In the genomic region with DNA sequence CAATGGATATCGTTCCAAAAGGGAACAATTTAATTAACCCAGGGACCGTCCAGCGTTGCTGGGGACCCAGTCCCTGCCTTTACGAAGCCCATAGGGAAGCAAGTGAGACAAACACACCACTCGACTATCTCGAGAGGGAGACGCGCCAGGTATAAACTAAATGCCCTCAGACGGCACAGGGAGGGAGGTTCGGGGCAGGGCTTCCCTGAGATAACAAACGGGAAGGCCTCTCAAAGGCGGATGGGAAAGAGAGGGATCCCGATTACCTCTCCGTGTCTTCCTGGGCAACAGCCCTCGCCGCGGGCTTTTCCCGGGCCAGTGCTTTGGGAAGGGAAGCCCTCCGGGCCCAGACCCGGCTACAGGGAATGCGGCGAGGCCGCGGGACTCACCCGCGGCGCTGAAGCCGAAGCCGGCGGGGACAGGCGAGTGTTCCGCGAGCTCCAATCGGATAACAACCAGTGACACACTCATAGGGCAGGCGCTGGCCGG, we compare ENCODE assay signal across 8 cellular contexts. TPM values are rescaled to one million over a fixed set of nuclear protein-coding genes. Genes with fewer than 3 reads are reported as not detected.
DNase-seq lines count a peak whose midpoint lies in the region; ATAC-seq and TF ChIP-seq lines count a peak whose summit lies in the region.

No MANE protein-coding gene starts in this region.

- TF ChIP-seq RAD21 in HCT116 (IDR thresholded peaks at IDR 0.05; ENCODE audit: low read depth) = no peak

- intact Hi-C loops in HCT116 (cut with micrococcal nuclease) = no loop called here
- intact Hi-C loops in PC-3 (cut with micrococcal nuclease) = no loop called here

- peak overlapping the region; percentile 69 to 95 (median 95) for H3K27ac Mint-ChIP-seq in nephron

- no peak for TF ChIP-seq POLR2A in HCT116 (IDR thresholded peaks at IDR 0.05; ENCODE audit: borderline replicate concordance, extremely low read depth, insufficient read depth, insufficient read length)

- no peaks in the 10 kb centered on the region for H3K27me3 ChIP-seq in HCT116 (ENCODE audit: insufficient read depth, low read length)
- no peaks in the 10 kb centered on the region for H3K27me3 ChIP-seq in PC-3 (ENCODE audit: low read length)
- no peaks in the 10 kb centered on the region for H3K27me3 ChIP-seq in endocrine pancreas (ENCODE audit: control insufficient read depth, insufficient read depth, low read length)

- H3K4me1 ChIP-seq in HCT116 (ENCODE audit: control insufficient read depth in 1 of 2, insufficient read depth in 2 of 2, low read length in 2 of 2) (peaks cover 0 to 19% of the 10 kb centered on the region in 2 experiments), PC-3 (ENCODE audit: insufficient read depth, low read length) (peaks cover 16% of the 10 kb centered on the region), endocrine pancreas (ENCODE audit: control insufficient read depth, insufficient read depth, low read length) (peaks cover 6% of the 10 kb centered on the region)

- H3K36me3 Mint-ChIP-seq in nephron (ENCODE audit: low read depth) = peaks cover 20% of the 10 kb centered on the region

- H4K20me1 ChIP-seq in HCT116 (ENCODE audit: insufficient read depth) (no peaks in the 10 kb centered on the region), PC-3 (ENCODE audit: low read length) (no peaks in the 10 kb centered on the region)

- H3K27ac ChIP-seq in HCT116 (ENCODE audit: low read depth, low read length) (peak overlapping the region; percentile 78), PC-3 (ENCODE audit: low read length) (peak overlapping the region; percentile 6; the same call in 1 of the 2 replicates)

- TF ChIP-seq CTCF in GM12864 (IDR thresholded peaks at IDR 0.05; ENCODE audit: low read depth, low read length, missing control alignments) = no peak
- no peak for TF ChIP-seq CTCF in HCT116 (IDR thresholded peaks at IDR 0.05 in 2 of 3, conservative IDR thresholded peaks at IDR 0.05 in 1 of 3; ENCODE audit: borderline replicate concordance in 1 of 3, insufficient read depth in 1 of 3, low read depth in 2 of 3, low read length in 2 of 3)
- no peak for TF ChIP-seq CTCF in PC-3 (conservative IDR thresholded peaks at IDR 0.05; ENCODE audit: low read depth, low read length)
- no peak for TF ChIP-seq CTCF in nephron (IDR thresholded peaks at IDR 0.05; ENCODE audit: unreplicated experiment in 3 of 3)

- H3F3A ChIP-seq in PC-3 (ENCODE audit: low read length, unreplicated experiment) = no peaks in the 10 kb centered on the region

- DNase-seq in GM12864 (ENCODE audit: low read depth) (no peak), HCT116 (ENCODE audit: low read depth, low spot score) (no peak), PC-3 (peak; percentile 13), cortex of kidney (lab: John Stamatoyannopoulos, UW) (no peak), AG08395 (ENCODE audit: low spot score) (no peak), cerebellar nuclear complex (lab: John Stamatoyannopoulos, UW) (no peak)

- peak overlapping the region; percentile 93 to 99 (median 96) for H3K4me3 Mint-ChIP-seq in nephron

- BruUV-seq in HCT116 (replicated peaks; lab: Mats Ljungman, UMichigan) = no TSS peak
- BruUV-seq in PC-3 (replicated peaks; lab: Mats Ljungman, UMichigan) = no TSS peak

- peak overlapping the region; percentile 91 for H3K9ac ChIP-seq in HCT116 (ENCODE audit: low read length)
- peak overlapping the region; percentile 90 for H3K9ac ChIP-seq in PC-3 (ENCODE audit: low read length)
- peak overlapping the region; percentile 89 for H3K9ac ChIP-seq in endocrine pancreas (ENCODE audit: control insufficient read depth, insufficient read depth, low read length)

- no peaks in the 10 kb centered on the region for H3K9me3 ChIP-seq in HCT116 (ENCODE audit: control insufficient read depth in 1 of 2, insufficient read depth in 1 of 2, low read depth in 1 of 2, low read length in 2 of 2)
- no peaks in the 10 kb centered on the region for H3K9me3 ChIP-seq in PC-3 (ENCODE audit: low read length)
- H3K9me3 ChIP-seq in endocrine pancreas (ENCODE audit: control insufficient read depth, low read length) = no peaks in the 10 kb centered on the region

- H3K4me2 ChIP-seq in HCT116 (ENCODE audit: low read length) (peak overlapping the region; percentile 77), PC-3 (ENCODE audit: low read length) (peak overlapping the region; percentile 90)

- H3K4me3 ChIP-seq in GM12864 (ENCODE audit: low read depth, low read length) = peak overlapping the region; percentile 91
- H3K4me3 ChIP-seq in HCT116 (replicated peaks in 1 of 2; ENCODE audit: low read depth in 1 of 2, low read length in 2 of 2) = peak overlapping the region; percentile 90 to 96
- peak overlapping the region; percentile 86 for H3K4me3 ChIP-seq in PC-3 (ENCODE audit: low read length)
- H3K4me3 ChIP-seq in endocrine pancreas (ENCODE audit: control insufficient read depth, insufficient read depth, low read length) = peak overlapping the region; percentile 93

- H3K4me1 Mint-ChIP-seq in nephron = peaks cover 21% of the 10 kb centered on the region

- H3K79me2 ChIP-seq in HCT116 (ENCODE audit: insufficient read depth, low read length) (peaks cover 55% of the 10 kb centered on the region), PC-3 (ENCODE audit: low read length) (peaks cover 51% of the 10 kb centered on the region)

- CTCF ChIA-PET in HCT116 (lab: Charles Lee) = interaction anchor here (0.8 kb wide), 1 partner anchor 128 kb away, joined by 4 read pairs; no protein-coding TSS in a partner anchor
- CTCF ChIA-PET in PC-3 (lab: Charles Lee) = interaction anchor here (0.5 to 1.4 kb wide), 3 partner anchors 128 to 233 kb away, joined by 3 to 7 read pairs (median 3); no protein-coding TSS in a partner anchor

- no peaks in the 10 kb centered on the region for H3K9me3 Mint-ChIP-seq in nephron

- H3K36me3 ChIP-seq in HCT116 (ENCODE audit: control insufficient read depth in 1 of 2, insufficient read depth in 2 of 2, low read length in 2 of 2) = peaks cover 18 to 19% of the 10 kb centered on the region in 2 experiments
- H3K36me3 ChIP-seq in PC-3 (ENCODE audit: low read depth, low read length) = peaks cover 22% of the 10 kb centered on the region
- no peaks in the 10 kb centered on the region for H3K36me3 ChIP-seq in endocrine pancreas (ENCODE audit: control insufficient read depth, insufficient read depth, low read length)

- peak; percentile 57 for ATAC-seq in HCT116
- peak; percentile 39 for ATAC-seq in PC-3

- no peak overlapping the region for H2AFZ ChIP-seq in HCT116 (ENCODE audit: low read depth, low read length, poor library complexity, severe bottlenecking)
- peak overlapping the region; percentile 84 for H2AFZ ChIP-seq in PC-3 (ENCODE audit: low read length)

- POLR2A ChIA-PET in HCT116 (lab: Charles Lee) = interaction anchor here (1.0 kb wide), 1 partner anchor 17 kb away, joined by 3 read pairs; no protein-coding TSS in a partner anchor
- POLR2A ChIA-PET in PC-3 (lab: Charles Lee; ENCODE audit: unreplicated experiment) = interaction anchor here (0.6 to 0.7 kb wide), 2 partner anchors 19 to 165 kb away, joined by 4 to 11 read pairs; no protein-coding TSS in a partner anchor

- H3K9me2 ChIP-seq in HCT116 (ENCODE audit: insufficient read depth) = no peaks in the 10 kb centered on the region
- H3K9me2 ChIP-seq in PC-3 (replicated peaks; ENCODE audit: low read length) = no peaks in the 10 kb centered on the region

- RAD21 ChIA-PET in HCT116 (lab: Charles Lee; ENCODE audit: low non-redundant PET in 1 of 2, low total read pairs in 2 of 2, uncharacterized antibody in 2 of 2, unreplicated experiment in 2 of 2) = no interaction called here

- H3K27me3 Mint-ChIP-seq in nephron (ENCODE audit: low read depth) = no peaks in the 10 kb centered on the region

TF ChIP-seq in HCT116, 20 proteins besides CTCF, POLR2A, EP300 and RAD21:
- TF ChIP-seq, protein P1, sequence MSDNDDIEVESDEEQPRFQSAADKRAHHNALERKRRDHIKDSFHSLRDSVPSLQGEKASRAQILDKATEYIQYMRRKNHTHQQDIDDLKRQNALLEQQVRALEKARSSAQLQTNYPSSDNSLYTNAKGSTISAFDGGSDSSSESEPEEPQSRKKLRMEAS (IDR thresholded peaks at IDR 0.05) = no peak
- TF ChIP-seq ZFX (IDR thresholded peaks at IDR 0.05) = peak; percentile 81

RNA-seq across cellular contexts. Expression of a gene that starts 0.4 kb away (rescaled TPM):
- total RNA-seq in HCT116 (2021; ENCODE audit: unreplicated experiment) = 16.7 TPM
- 13.8 and 15.7 TPM in 2 replicates for polyA plus RNA-seq in HCT116 (2012)
- total RNA-seq in PC-3 (2014; rRNA removed) = 18.0 and 24.7 TPM in 2 replicates

RNA-seq across cellular contexts. Expression of a gene that starts 0.5 kb away (rescaled TPM):
- total RNA-seq in HCT116 (2021; ENCODE audit: unreplicated experiment) (25.3 TPM), PC-3 (2014; rRNA removed) (21.8 and 27.4 TPM in 2 replicates)
- polyA plus RNA-seq in HCT116 (2012) = 16.3 and 16.7 TPM in 2 replicates
